Comparison of ENCODE assay signal across 29 cellular contexts in the genomic region with DNA sequence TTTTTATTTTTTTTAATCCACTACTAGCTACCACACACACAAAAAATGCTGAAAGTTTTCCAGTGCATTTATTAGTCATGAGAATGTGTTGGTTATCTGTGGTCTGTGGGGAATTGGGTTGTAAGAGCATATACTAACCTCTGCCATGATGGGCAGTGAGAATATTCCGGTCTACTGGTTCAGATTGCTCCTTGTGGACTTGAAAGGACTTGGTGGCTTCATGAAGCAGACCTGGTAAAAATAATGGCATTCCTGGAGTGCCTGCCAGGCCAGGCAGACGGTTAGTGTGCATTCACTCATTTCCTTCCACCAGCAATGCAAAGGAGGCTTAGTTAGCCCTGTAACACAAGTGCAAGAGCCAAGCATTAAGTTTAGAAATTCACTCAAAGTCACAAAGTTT.
"Had no signal": no experiment of that assay in that cellular context is flagged by ENCODE, and none has a peak within 500 bp of the region (broad histone marks: within the 10 kb centered on the region; RNA-seq: fewer than 3 reads in every experiment).

No MANE protein-coding gene starts in this region.

- ATAC-seq: activated T-cell treated with anti-CD3 and anti-CD28 coated beads, Interleukin-2, amount 50 U/mL, for 72 hours; gastroesophageal sphincter; heart left ventricle; left colon; naive thymus-derived CD8-positive, alpha-beta T cell; psoas muscle; right cardiac atrium; upper lobe of right lung had no signal

- H3K36me3 ChIP-seq: adrenal gland, brain microvascular endothelial cell, gastroesophageal sphincter, heart left ventricle, neural progenitor cell, spleen, suprapubic skin, tibial artery, upper lobe of right lung had no signal

- DNase-seq: activated CD4-positive, alpha-beta T cell treated with anti-CD3 and anti-CD28 coated beads for 4 hours; activated CD4-positive, alpha-beta T cell treated with anti-CD3 and anti-CD28 coated beads, Interleukin-2, amount 50 U/mL, for 4 hours; activated CD4-positive, CD25-positive, alpha-beta regulatory T cell; activated naive CD4-positive, alpha-beta T cell treated with anti-CD3 and anti-CD28 coated beads for 36 hours; activated naive CD8-positive, alpha-beta T cell treated with anti-CD3 and anti-CD28 coated beads for 36 hours; activated T-cell treated with anti-CD3 and anti-CD28 coated beads for 4 hours; activated T-cell treated with anti-CD3 and anti-CD28 coated beads, Interleukin-2, amount 50 U/mL, for 72 hours; adrenal gland; aorta; brain microvascular endothelial cell; dorsolateral prefrontal cortex; effector memory CD4-positive, alpha-beta T cell; heart left ventricle; left colon; mammary epithelial cell; naive thymus-derived CD8-positive, alpha-beta T cell; occipital lobe; psoas muscle; right cardiac atrium; spleen; stimulated activated naive CD4-positive, alpha-beta T cell; T-helper 1 cell; tibial artery; upper lobe of right lung had no signal

- H3K79me2 ChIP-seq: parathyroid adenoma had no signal

- H3K9me3 ChIP-seq: adrenal gland, gastroesophageal sphincter, psoas muscle, suprapubic skin, tibial artery, upper lobe of right lung had no signal

- H2AFZ ChIP-seq: neural progenitor cell, parathyroid adenoma had no signal

- H3K27me3 ChIP-seq: adrenal gland, brain microvascular endothelial cell, dorsolateral prefrontal cortex, gastroesophageal sphincter, heart left ventricle, neural progenitor cell, spleen, suprapubic skin, tibial artery, upper lobe of right lung had no signal

- H3K4me1 ChIP-seq: adrenal gland, gastroesophageal sphincter, heart left ventricle, neural progenitor cell, parathyroid adenoma, psoas muscle, spleen, suprapubic skin, tibial artery, upper lobe of right lung had no signal

- H3K4me2 ChIP-seq: neural progenitor cell had no signal

- H3K27ac ChIP-seq: adrenal gland, brain microvascular endothelial cell, coronary artery, dorsolateral prefrontal cortex, gastroesophageal sphincter, heart left ventricle, neural progenitor cell, parathyroid adenoma, psoas muscle, spleen, suprapubic skin, tibial artery, upper lobe of right lung had no signal

- H3K9ac ChIP-seq: neural progenitor cell, parathyroid adenoma had no signal

- H3K4me3 ChIP-seq: adrenal gland, coronary artery, dorsolateral prefrontal cortex, gastroesophageal sphincter, heart left ventricle, neural progenitor cell, psoas muscle, spleen, suprapubic skin, tibial artery, upper lobe of right lung had no signal
